Comparison of ENCODE assay signal across 20 cellular contexts in the genomic region with DNA sequence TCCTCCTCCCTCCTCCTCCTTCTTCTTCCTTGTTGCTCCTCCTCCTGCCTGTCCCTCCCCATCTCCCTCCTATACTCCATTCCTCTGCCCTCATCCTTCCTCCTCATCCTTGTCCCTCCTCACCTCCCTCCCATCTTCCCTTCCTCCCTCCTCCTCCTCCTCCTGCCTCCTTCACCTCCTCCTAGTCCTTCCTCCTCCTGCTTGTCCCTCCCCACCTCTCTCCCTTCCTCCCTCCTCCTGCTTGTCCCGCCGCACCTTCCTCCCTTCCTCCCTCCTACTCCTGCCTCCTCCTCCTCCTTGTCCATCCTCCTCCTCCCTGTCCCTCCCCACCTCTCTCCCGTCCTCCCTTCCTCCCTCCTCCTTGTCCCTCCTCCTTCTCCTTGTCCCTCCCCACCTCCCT.
DNase-seq lines count a peak whose midpoint lies in the region; ATAC-seq, FAIRE-seq and TF ChIP-seq lines count a peak whose summit lies in the region.
"Had no signal": no experiment of that assay in that cellular context is flagged by ENCODE, and none has a peak within 500 bp of the region (broad histone marks: within the 10 kb centered on the region; RNA-seq: fewer than 3 reads in every experiment).

No MANE protein-coding gene starts in this region.

- peak overlapping the region; percentile 75 for H2AK5ac ChIP-seq in IMR-90 (ENCODE audit: low read depth, low read length)
- H2AK5ac ChIP-seq in H1 (ENCODE audit: low read depth, low read length): no peak overlapping the region; the same call in 1 of the 2 replicates
- no peak overlapping the region for H2AK5ac ChIP-seq in neuronal stem cell (ENCODE audit: low read depth, low read length)

- H2BK120ac ChIP-seq in IMR-90 (ENCODE audit: low read depth, low read length) (no peak overlapping the region), H1 (replicated peaks; ENCODE audit: low read depth, low read length) (no peak overlapping the region), neuronal stem cell (ENCODE audit: low read depth, low read length) (no peak overlapping the region)

- H3K23ac ChIP-seq in IMR-90 (ENCODE audit: low read depth, low read length) (no peak overlapping the region), H1 (ENCODE audit: insufficient read length) (no peak overlapping the region), neuronal stem cell (ENCODE audit: low read depth, low read length, poor library complexity) (no peak overlapping the region)

- intact Hi-C loops in HCT116 (cut with micrococcal nuclease) (no loop called here), IMR-90 (cut with micrococcal nuclease) (no loop called here)

- H3K9ac ChIP-seq in HCT116 (ENCODE audit: low read length) (no peak overlapping the region), IMR-90 (ENCODE audit: low read depth, low read length) (no peak overlapping the region), H1 (replicated peaks in 1 of 4; ENCODE audit: extremely low read depth in 1 of 4, low read depth in 3 of 4, low read length in 3 of 4) (no peak overlapping the region), neuronal stem cell (ENCODE audit: low read depth, low read length, poor library complexity) (peak overlapping the region; percentile 50)
- H3K9ac ChIP-seq: BLaER1, GM23248 had no signal

- no peaks in the 10 kb centered on the region for H3K9me3 ChIP-seq in HCT116 (ENCODE audit: control insufficient read depth in 1 of 2, insufficient read depth in 1 of 2, low read depth in 1 of 2, low read length in 2 of 2)
- no peaks in the 10 kb centered on the region for H3K9me3 ChIP-seq in IMR-90 (ENCODE audit: control insufficient read depth, insufficient read depth, low read length)
- no peaks in the 10 kb centered on the region for H3K9me3 ChIP-seq in H1 (ENCODE audit: insufficient read depth in 2 of 2, low read depth in 1 of 2, low read length in 1 of 2)
- H3K9me3 ChIP-seq in neuronal stem cell (replicated peaks in 1 of 2; ENCODE audit: control insufficient read depth in 2 of 2, insufficient read depth in 1 of 2, low read depth in 1 of 2, low read length in 2 of 2): peaks cover 0 to 3% of the 10 kb centered on the region in 2 donors
- H3K9me3 ChIP-seq: BLaER1, HAP-1 had no signal

- H2BK5ac ChIP-seq in IMR-90 (ENCODE audit: low read depth, low read length, poor library complexity, severe bottlenecking) (no peak overlapping the region), H1 (ENCODE audit: low read depth, low read length) (no peak overlapping the region), neuronal stem cell (ENCODE audit: low read length) (no peak overlapping the region)

- H3K79me2 ChIP-seq in HCT116 (ENCODE audit: insufficient read depth, low read length) (no peaks in the 10 kb centered on the region), H1 (ENCODE audit: control insufficient read depth in 1 of 2, insufficient read depth in 2 of 2, low read length in 2 of 2) (no peaks in the 10 kb centered on the region)

- no peaks in the 10 kb centered on the region for H3K79me1 ChIP-seq in IMR-90 (ENCODE audit: low read depth in 1 of 2, low read length in 2 of 2)
- no peaks in the 10 kb centered on the region for H3K79me1 ChIP-seq in H1 (ENCODE audit: low read depth, low read length)
- no peaks in the 10 kb centered on the region for H3K79me1 ChIP-seq in neuronal stem cell (ENCODE audit: low read depth, low read length)

- DNase-seq in HCT116 (ENCODE audit: low read depth, low spot score) (no peak), IMR-90 (no peak), H1 (ENCODE audit: low read depth in 1 of 2, low spot score in 2 of 2) (no peak), neuronal stem cell (ENCODE audit: low spot score) (no peak), hepatic stellate cell (ENCODE audit: low spot score) (no peak), COLO829 (ENCODE audit: low spot score) (no peak), 8988T (no peak)
- DNase-seq in activated naive CD8-positive, alpha-beta T cell treated with anti-CD3 and anti-CD28 coated beads for 36 hours: no peak
- DNase-seq: Calu3; CD4-positive, CD25-positive, alpha-beta regulatory T cell; DND-41; GM23248 had no signal

- H3K27me3 Mint-ChIP-seq in activated naive CD8-positive, alpha-beta T cell treated with anti-CD3 and anti-CD28 coated beads for 36 hours: peaks cover 34% of the 10 kb centered on the region

- H3K14ac ChIP-seq in IMR-90 (replicated peaks; ENCODE audit: low read depth, low read length) (no peak overlapping the region), H1 (ENCODE audit: insufficient read length) (no peak overlapping the region), neuronal stem cell (ENCODE audit: low read length) (no peak overlapping the region)

- in situ Hi-C loops in IMR-90 (cut with MboI; ENCODE audit: low sequenced_read_pairs): no loop called here

- WGBS in IMR-90 (ENCODE audit: extremely low coverage in 2 of 2, insufficient read length in 1 of 2), 2 experiments: 95% methylated on average over 2 of the region's 3 CpGs; no CpG with 5 or more reads in 1 of the 2 experiments
- WGBS in H1 (ENCODE audit: extremely low coverage in 1 of 2, insufficient coverage in 1 of 2, insufficient read length in 1 of 2, insufficient replicate concordance in 2 of 2, low coverage in 1 of 2, low lambda C conversion rate in 2 of 2, missing lambda C conversion rate in 1 of 2), 2 experiments: 55% methylated on average over 2 of the region's 3 CpGs; no CpG with 5 or more reads in 1 of the 2 experiments
- no CpG with 5 or more reads among the region's 3 CpGs for WGBS in neuronal stem cell (ENCODE audit: extremely low coverage in 2 of 2, insufficient read length in 2 of 2, insufficient replicate concordance in 1 of 2), 2 donors

- no peak for FAIRE-seq in H1 (lab: Jason Lieb, UNC)
- FAIRE-seq: A204.1, G401.6, GM19239 had no signal

- RAD21 ChIA-PET in HCT116 (lab: Charles Lee; ENCODE audit: low non-redundant PET in 1 of 2, low total read pairs in 2 of 2, uncharacterized antibody in 2 of 2, unreplicated experiment in 2 of 2): no interaction called here

- H3K36me3 ChIP-seq in HCT116 (ENCODE audit: control insufficient read depth in 1 of 2, insufficient read depth in 2 of 2, low read length in 2 of 2): no peaks in the 10 kb centered on the region
- no peaks in the 10 kb centered on the region for H3K36me3 ChIP-seq in IMR-90 (ENCODE audit: control insufficient read depth, insufficient read depth, low read length)
- no peaks in the 10 kb centered on the region for H3K36me3 ChIP-seq in H1 (ENCODE audit: control insufficient read depth in 2 of 4, insufficient read depth in 4 of 4, low read length in 3 of 4)
- H3K36me3 ChIP-seq in neuronal stem cell (replicated peaks in 1 of 2; ENCODE audit: control insufficient read depth in 2 of 2, insufficient read depth in 2 of 2, low read length in 2 of 2): no peaks in the 10 kb centered on the region
- H3K36me3 ChIP-seq: BLaER1, HAP-1 had no signal

- CTCF ChIA-PET in HCT116 (lab: Charles Lee): no interaction called here
- CTCF ChIA-PET in IMR-90 (lab: Yijun Ruan, JAX): no interaction called here
- CTCF ChIA-PET in H1 (lab: Charles Lee; ENCODE audit: partially characterized antibody): no interaction called here

- peak overlapping the region; percentile 34; the same call in 1 of the 2 replicates for H4K91ac ChIP-seq in IMR-90 (ENCODE audit: insufficient read depth, low read depth, low read length)
- no peak overlapping the region for H4K91ac ChIP-seq in H1 (replicated peaks; ENCODE audit: insufficient read length, low read length)
- no peak overlapping the region for H4K91ac ChIP-seq in neuronal stem cell (ENCODE audit: low read depth, low read length, poor library complexity)

- no peak overlapping the region for H3K27ac ChIP-seq in HCT116 (ENCODE audit: low read depth, low read length)
- H3K27ac ChIP-seq in IMR-90 (ENCODE audit: insufficient read depth, low read length): no peak overlapping the region
- H3K27ac ChIP-seq in H1 (ENCODE audit: low read depth, low read length): no peak overlapping the region
- H3K27ac ChIP-seq in neuronal stem cell (replicated peaks; ENCODE audit: low read length): no peak overlapping the region
- H3K27ac ChIP-seq: BLaER1, C4-2B, GM23248 had no signal

- H3K18ac ChIP-seq in IMR-90 (ENCODE audit: low read depth, low read length): no peak overlapping the region
- H3K18ac ChIP-seq in H1 (ENCODE audit: extremely low read depth, low read length): no peak overlapping the region
- H3K18ac ChIP-seq in neuronal stem cell (ENCODE audit: low read length): no peak overlapping the region

- dilution Hi-C loops in IMR-90 (cut with HindIII; ENCODE audit: low sequenced_read_pairs, unreplicated experiment): no loop called here

- H3K9me1 ChIP-seq in IMR-90 (ENCODE audit: insufficient read depth, low read length): peaks cover 9% of the 10 kb centered on the region; the same call in 1 of the 2 replicates

- H2AK9ac ChIP-seq in IMR-90 (replicated peaks; ENCODE audit: low read depth, low read length, poor library complexity): no peak overlapping the region

- peaks cover 3% of the 10 kb centered on the region; the same call in 1 of the 2 replicates for H3K23me2 ChIP-seq in H1 (ENCODE audit: low read depth, low read length)

- no peaks in the 10 kb centered on the region for H3K36me3 Mint-ChIP-seq in activated naive CD8-positive, alpha-beta T cell treated with anti-CD3 and anti-CD28 coated beads for 36 hours
- H3K36me3 Mint-ChIP-seq: CD4-positive, CD25-positive, alpha-beta regulatory T cell; CD8-positive, alpha-beta T cell had no signal

- H3K4me1 ChIP-seq in HCT116 (ENCODE audit: control insufficient read depth in 1 of 2, insufficient read depth in 2 of 2, low read length in 2 of 2): no peaks in the 10 kb centered on the region; a peak in 1 of 4 replicates
- peaks cover 5% of the 10 kb centered on the region; the same call in 1 of the 2 replicates for H3K4me1 ChIP-seq in IMR-90 (ENCODE audit: control insufficient read depth, insufficient read depth, low read length)
- peaks cover 0 to 8% (median 1%) of the 10 kb centered on the region in 4 experiments; a peak in 2 of 7 replicates for H3K4me1 ChIP-seq in H1 (replicated peaks in 1 of 4; ENCODE audit: control insufficient read depth in 3 of 4, insufficient read depth in 4 of 4, low read length in 3 of 4)
- peaks cover 0 to 5% of the 10 kb centered on the region in 2 donors for H3K4me1 ChIP-seq in neuronal stem cell (ENCODE audit: control insufficient read depth in 2 of 2, insufficient read depth in 1 of 2, low read depth in 1 of 2, low read length in 2 of 2)
- H3K4me1 ChIP-seq: BLaER1, HAP-1 had no signal

- no peak overlapping the region for H3K4me3 Mint-ChIP-seq in activated naive CD8-positive, alpha-beta T cell treated with anti-CD3 and anti-CD28 coated beads for 36 hours
- H3K4me3 Mint-ChIP-seq: B cell; CD4-positive, CD25-positive, alpha-beta regulatory T cell; CD8-positive, alpha-beta T cell had no signal

- TF ChIP-seq RAD21 in HCT116 (IDR thresholded peaks at IDR 0.05; ENCODE audit: low read depth): no peak
- TF ChIP-seq RAD21 in IMR-90 (IDR thresholded peaks at IDR 0.05; ENCODE audit: low read length): no peak
- TF ChIP-seq RAD21 in H1 (IDR thresholded peaks at IDR 0.05 in 1 of 2, conservative IDR thresholded peaks at IDR 0.05 in 1 of 2; ENCODE audit: low read depth in 2 of 2, low read length in 2 of 2): no peak

- H3K4ac ChIP-seq in IMR-90 (ENCODE audit: low read depth, low read length) (no peak overlapping the region; the same call in 1 of the 2 replicates), H1 (replicated peaks; ENCODE audit: insufficient read length, low read depth, low read length) (no peak overlapping the region), neuronal stem cell (ENCODE audit: low read length) (no peak overlapping the region)

- BruUV-seq in HCT116 (replicated peaks; lab: Mats Ljungman, UMichigan) (no TSS peak), IMR-90 (replicated peaks; lab: Mats Ljungman, UMichigan) (no TSS peak)

- no peak for TF ChIP-seq POLR2A in HCT116 (IDR thresholded peaks at IDR 0.05; ENCODE audit: borderline replicate concordance, extremely low read depth, insufficient read depth, insufficient read length)
- TF ChIP-seq POLR2A in IMR-90 (IDR thresholded peaks at IDR 0.05; ENCODE audit: low read depth, low read length): no peak
- no peak for TF ChIP-seq POLR2A in H1 (IDR thresholded peaks at IDR 0.05; ENCODE audit: control extremely low read depth in 1 of 2, low read depth in 2 of 2, low read length in 2 of 2)

- no peaks in the 10 kb centered on the region for H3K9me3 Mint-ChIP-seq in activated naive CD8-positive, alpha-beta T cell treated with anti-CD3 and anti-CD28 coated beads for 36 hours
- H3K9me3 Mint-ChIP-seq: CD8-positive, alpha-beta T cell had no signal

- no peak overlapping the region for H2BK15ac ChIP-seq in IMR-90 (ENCODE audit: low read depth, low read length)
- H2BK15ac ChIP-seq in H1 (ENCODE audit: low read length): peak overlapping the region; percentile 46; the same call in 1 of the 2 replicates
- H2BK15ac ChIP-seq in neuronal stem cell (ENCODE audit: low read length): no peak overlapping the region

- H4K20me1 ChIP-seq in HCT116 (ENCODE audit: insufficient read depth) (no peaks in the 10 kb centered on the region), IMR-90 (ENCODE audit: insufficient read depth, low read length) (no peaks in the 10 kb centered on the region), H1 (replicated peaks in 1 of 2; ENCODE audit: control insufficient read depth in 1 of 2, insufficient read depth in 2 of 2, low read length in 2 of 2) (no peaks in the 10 kb centered on the region)
- H4K20me1 ChIP-seq: BLaER1 had no signal

- POLR2A ChIA-PET in HCT116 (lab: Charles Lee) (interaction anchor here (0.7 kb wide), 1 partner anchor 14 kb away, joined by 4 read pairs; no protein-coding TSS in a partner anchor), IMR-90 (lab: Charles Lee; ENCODE audit: unreplicated experiment) (no interaction called here), H1 (lab: Charles Lee; ENCODE audit: partially characterized antibody) (no interaction called here)

- H3K56ac ChIP-seq in IMR-90 (ENCODE audit: extremely low read depth, insufficient read depth, low read length) (no peak overlapping the region), H1 (replicated peaks; ENCODE audit: insufficient read length, low read depth, low read length) (no peak overlapping the region)

- no peak overlapping the region for H3K27ac Mint-ChIP-seq in activated naive CD8-positive, alpha-beta T cell treated with anti-CD3 and anti-CD28 coated beads for 36 hours
- H3K27ac Mint-ChIP-seq: B cell; CD8-positive, alpha-beta T cell had no signal

- TF ChIP-seq EP300 in H1 (IDR thresholded peaks at IDR 0.05; ENCODE audit: borderline replicate concordance in 1 of 2, low read depth in 2 of 2, low read length in 2 of 2): no peak

- peak; percentile 18 for ATAC-seq in HCT116
- ATAC-seq in IMR-90 (ENCODE audit: low read depth): no peak
- ATAC-seq: CD8-positive, alpha-beta T cell had no signal

- H4K5ac ChIP-seq in IMR-90 (ENCODE audit: low read depth, low read length): no peak overlapping the region
- H4K5ac ChIP-seq in H1 (ENCODE audit: insufficient read length, low read depth, low read length): no peak overlapping the region

- no peak overlapping the region for H2BK12ac ChIP-seq in H1 (ENCODE audit: low read depth, low read length)
- peak overlapping the region; percentile 43 for H2BK12ac ChIP-seq in neuronal stem cell (ENCODE audit: low read length)

- TF ChIP-seq CTCF in HCT116 (IDR thresholded peaks at IDR 0.05 in 2 of 3, conservative IDR thresholded peaks at IDR 0.05 in 1 of 3; ENCODE audit: borderline replicate concordance in 1 of 3, insufficient read depth in 1 of 3, low read depth in 2 of 3, low read length in 2 of 3) (no peak), IMR-90 (conservative IDR thresholded peaks at IDR 0.05; ENCODE audit: low read depth, low read length) (no peak), H1 (IDR thresholded peaks at IDR 0.05; ENCODE audit: control extremely low read depth in 1 of 3, insufficient read depth in 1 of 3, low read depth in 1 of 3, low read length in 3 of 3) (no peak)

- H3K4me1 Mint-ChIP-seq in activated naive CD8-positive, alpha-beta T cell treated with anti-CD3 and anti-CD28 coated beads for 36 hours: no peaks in the 10 kb centered on the region
- H3K4me1 Mint-ChIP-seq: B cell; CD4-positive, CD25-positive, alpha-beta regulatory T cell had no signal

- no peaks in the 10 kb centered on the region for H3K9me2 ChIP-seq in HCT116 (ENCODE audit: insufficient read depth)

- H2BK20ac ChIP-seq in IMR-90 (ENCODE audit: low read depth, low read length) (no peak overlapping the region), H1 (ENCODE audit: low read length) (0 out of 2 replicates have a peak overlapping the region, but pooled peaks have one; percentile 10)

- peaks cover 56% of the 10 kb centered on the region for H3K27me3 ChIP-seq in HCT116 (ENCODE audit: insufficient read depth, low read length)
- peaks cover 9% of the 10 kb centered on the region for H3K27me3 ChIP-seq in IMR-90 (ENCODE audit: control insufficient read depth, insufficient read depth, low read length)
- 0 out of 7 replicates have a peak, but pooled peaks cover 0 to 2% (median 0%) of the 10 kb centered on the region in 4 experiments for H3K27me3 ChIP-seq in H1 (replicated peaks in 1 of 4; ENCODE audit: control insufficient read depth in 3 of 4, extremely low read depth in 1 of 4, insufficient read depth in 3 of 4, low read length in 3 of 4)
- peaks cover 0 to 26% (median 0%) of the 10 kb centered on the region in 3 experiments for H3K27me3 ChIP-seq in neuronal stem cell (ENCODE audit: control insufficient read depth in 3 of 3, insufficient read depth in 3 of 3, low read depth in 1 of 3, low read length in 3 of 3)
- H3K27me3 ChIP-seq: BLaER1 had no signal

- H3K4me2 ChIP-seq in HCT116 (ENCODE audit: low read length) (no peak overlapping the region), IMR-90 (ENCODE audit: low read depth, low read length) (no peak overlapping the region), H1 (ENCODE audit: insufficient read depth in 1 of 2, low read depth in 2 of 2, low read length in 2 of 2) (no peak overlapping the region), neuronal stem cell (ENCODE audit: insufficient read depth, low read length, poor library complexity, severe bottlenecking) (no peak overlapping the region)
- H3K4me2 ChIP-seq: BLaER1 had no signal

- no peak overlapping the region for H2AFZ ChIP-seq in HCT116 (ENCODE audit: low read depth, low read length, poor library complexity, severe bottlenecking)
- no peak overlapping the region for H2AFZ ChIP-seq in IMR-90 (replicated peaks; ENCODE audit: low read length, poor library complexity)
- no peak overlapping the region for H2AFZ ChIP-seq in H1 (ENCODE audit: low read length)
- H2AFZ ChIP-seq in neuronal stem cell (ENCODE audit: low read length): no peak overlapping the region
- H2AFZ ChIP-seq: GM23248 had no signal

- H3K4me3 ChIP-seq in HCT116 (replicated peaks in 1 of 2; ENCODE audit: low read depth in 1 of 2, low read length in 2 of 2): no peak overlapping the region
- H3K4me3 ChIP-seq in IMR-90 (ENCODE audit: insufficient read depth, low read depth, low read length): no peak overlapping the region
- no peak overlapping the region for H3K4me3 ChIP-seq in H1 (ENCODE audit: extremely low read depth in 1 of 4, insufficient read depth in 2 of 4, low read depth in 3 of 4, low read length in 4 of 4)
- peak overlapping the region in 1 of 2 donors; percentile 7 for H3K4me3 ChIP-seq in neuronal stem cell (ENCODE audit: low read length in 2 of 2)
- H3K4me3 ChIP-seq: BLaER1, GM23248, HAP-1 had no signal

- H4K8ac ChIP-seq in IMR-90 (ENCODE audit: low read depth in 2 of 2, low read length in 2 of 2) (no peak overlapping the region), H1 (ENCODE audit: extremely low read depth, insufficient read depth, low read length) (no peak overlapping the region), neuronal stem cell (ENCODE audit: low read depth, low read length) (no peak overlapping the region)
